Comparison of ENCODE assay signal across 23 cellular contexts in genomic region chr3:20230954-20231353, GRCh38.
"Had no signal": no experiment of that assay in that cellular context is flagged by ENCODE, and none has a peak within 500 bp of the region (broad histone marks: within the 10 kb centered on the region; RNA-seq: fewer than 3 reads in every experiment).

No MANE protein-coding gene starts in this region.

- DNase-seq: Kasumi-1; MM.1S; NCI-H1092 treated with DMSO at 0.1 percent for 48 hours; NCI-H1417 treated with DMSO at 0.1 percent for 48 hours; NCI-H146; NCI-H1694 treated with DMSO at 0.1 percent for 48 hours; NCI-H1930; NCI-H2081; NCI-H2107; NCI-H226; NCI-H446; NCI-H510A; NCI-H524 treated with DMSO at 0.1 percent for 48 hours; NCI-H69; NCI-H774; NK-92 treated with Interleukin-12 subunit alpha and Interleukin-12 subunit beta, amount 100 ng/mL, for 24 hours; PC-3; SHP77; SK-N-SH; SW 1271; T-helper 1 cell had no signal

- ATAC-seq: K562, Panc1, PC-3 had no signal
